ENCODE assay signal across 10 cellular contexts in genomic region chr18:70469916-70470315, GRCh38.
A peak's percentile ranks its signal among the peaks of the same experiment; 100 is the strongest.
DNase-seq lines count a peak whose midpoint lies in the region; FAIRE-seq and TF ChIP-seq lines count a peak whose summit lies in the region.
"Had no signal": no experiment of that assay in that cellular context is flagged by ENCODE, and none has a peak within 500 bp of the region (broad histone marks: within the 10 kb centered on the region; RNA-seq: fewer than 3 reads in every experiment).

No MANE protein-coding gene starts in this region.

- DNase-seq in Daoy (ENCODE audit: low read depth) (peak; percentile 49), NCI-H146 (lab: John Stamatoyannopoulos, UW) (peak; percentile 80), UCSD-AML1 (lab: John Stamatoyannopoulos, UW; ENCODE audit: unreplicated experiment) (peak; percentile 62), left kidney (ENCODE audit: low read depth, low spot score) (peak; percentile 71), GM12891 (ENCODE audit: insufficient read length, low spot score) (no peak), NAMALWA (ENCODE audit: low spot score) (no peak), NOMO-1 treated with DMSO at 0.1 percent for 48 hours (lab: John Stamatoyannopoulos, UW; ENCODE audit: unreplicated experiment) (no peak)
- no peak for DNase-seq in stimulated activated CD4-positive, alpha-beta T cell treated with anti-CD3 and anti-CD28 coated beads, Interleukin-4, amount 100 ng/mL, for 24 hours
- DNase-seq: NCI-H2171 treated with DMSO at 0.1 percent for 48 hours had no signal

- no peak for FAIRE-seq in GM12891 (lab: Jason Lieb, UNC)
- FAIRE-seq: urothelium cell line had no signal

- TF ChIP-seq POLR2A in GM12891 (IDR thresholded peaks at IDR 0.05; ENCODE audit: low read depth, low read length), result no peak

TF ChIP-seq in GM12891, 5 proteins besides CTCF, POLR2A, EP300 and RAD21:
- TF ChIP-seq SPI1 (IDR thresholded peaks at IDR 0.05; ENCODE audit: low read depth, low read length), result no peak
- no peak for TF ChIP-seq POU2F2 (IDR thresholded peaks at IDR 0.05; ENCODE audit: low read depth, low read length)
- no peak for TF ChIP-seq PAX5 (IDR thresholded peaks at IDR 0.05; ENCODE audit: insufficient read depth, low read length, severe bottlenecking)
- no peak for TF ChIP-seq TAF1 (IDR thresholded peaks at IDR 0.05; ENCODE audit: low read depth, low read length)
- TF ChIP-seq POLR2AphosphoS5 (IDR thresholded peaks at IDR 0.05; ENCODE audit: low read depth, low read length), result no peak
TF ChIP-seq in GM12891: peak in this region for 0.

Comparison
In these comparisons a context has a peak if more than half of its experiments do, and no peak if none do; other contexts are left out.
1. DNase-seq: peak in Daoy (single experiment), NCI-H146 (single experiment), UCSD-AML1 (single experiment) and left kidney (single experiment); none in GM12891 (single experiment), NAMALWA (single experiment), stimulated activated CD4-positive, alpha-beta T cell treated with anti-CD3 and anti-CD28 coated beads, Interleukin-4, amount 100 ng/mL, for 24 hours (single experiment) and NOMO-1 treated with DMSO at 0.1 percent for 48 hours (single experiment).